1 cellular context compared by ENCODE assay signal in genomic region chr6:41306187-41306854, GRCh38.
TF ChIP-seq lines count a peak whose summit lies in the region.

No MANE protein-coding gene starts in this region.

TF ChIP-seq in IMR-90, 13 proteins besides CTCF, POLR2A, EP300 and RAD21 (continued from another document):
- TF ChIP-seq ELK1 (IDR thresholded peaks at IDR 0.05; ENCODE audit: borderline replicate concordance, low read depth, low read length): no peak
- TF ChIP-seq MAZ (IDR thresholded peaks at IDR 0.05; ENCODE audit: borderline replicate concordance, low read depth, low read length): no peak
- TF ChIP-seq FOS (IDR thresholded peaks at IDR 0.05; ENCODE audit: low read depth, low read length): no peak
- TF ChIP-seq SMC3 (IDR thresholded peaks at IDR 0.05; ENCODE audit: low read depth, low read length): peak; percentile 49
- no peak for TF ChIP-seq MXI1 (IDR thresholded peaks at IDR 0.05; ENCODE audit: borderline replicate concordance, low read depth, low read length)
- no peak for TF ChIP-seq RFX5 (IDR thresholded peaks at IDR 0.05; ENCODE audit: low read depth, low read length)
TF ChIP-seq in IMR-90: peak in this region for 1.
